In genomic region chr12:120960657-120961056, GRCh38 we compare ENCODE assay signal across 13 cellular contexts. TPM values are rescaled to one million over a fixed set of nuclear protein-coding genes. Genes with fewer than 3 reads are reported as not detected.
DNase-seq lines count a peak whose midpoint lies in the region; ATAC-seq lines count a peak whose summit lies in the region.
"Had no signal": no experiment of that assay in that cellular context is flagged by ENCODE, and none has a peak within 500 bp of the region (broad histone marks: within the 10 kb centered on the region; RNA-seq: fewer than 3 reads in every experiment).

No MANE protein-coding gene starts in this region.

- no peaks in the 10 kb centered on the region for H3K27me3 Mint-ChIP-seq in activated naive CD4-positive, alpha-beta T cell treated with anti-CD3 and anti-CD28 coated beads, Interleukin-2, amount 50 U/mL, for 24 hours
- H3K27me3 Mint-ChIP-seq in stimulated activated naive CD8-positive, alpha-beta T cell treated with anti-CD3 and anti-CD28 coated beads, Interleukin-15, Interleukin-2, amounts not matched to agents 100 ng/mL and 50 ng/mL, for 24 hours, result peaks cover 4% of the 10 kb centered on the region

- no peaks in the 10 kb centered on the region for H3K9me3 Mint-ChIP-seq in activated naive CD4-positive, alpha-beta T cell treated with anti-CD3 and anti-CD28 coated beads, Interleukin-2, amount 50 U/mL, for 24 hours
- no peaks in the 10 kb centered on the region for H3K9me3 Mint-ChIP-seq in stimulated activated naive CD8-positive, alpha-beta T cell treated with anti-CD3 and anti-CD28 coated beads, Interleukin-15, Interleukin-2, amounts not matched to agents 100 ng/mL and 50 ng/mL, for 24 hours

- DNase-seq in activated naive CD4-positive, alpha-beta T cell treated with anti-CD3 and anti-CD28 coated beads, Interleukin-2, amount 50 U/mL, for 16 hours, result no peak
- DNase-seq in NCI-H2107 treated with DMSO at 0.1 percent for 48 hours (lab: John Stamatoyannopoulos, UW; ENCODE audit: unreplicated experiment), result no peak
- DNase-seq in KBM-7, result no peak
- DNase-seq: AML-193, DMS79 treated with DMSO at 0.1 percent for 48 hours, NCI-H2227 treated with DMSO at 0.1 percent for 48 hours had no signal

- peaks cover 33% of the 10 kb centered on the region for H3K4me1 Mint-ChIP-seq in activated naive CD4-positive, alpha-beta T cell treated with anti-CD3 and anti-CD28 coated beads, Interleukin-2, amount 50 U/mL, for 24 hours
- peaks cover 41% of the 10 kb centered on the region for H3K4me1 Mint-ChIP-seq in stimulated activated naive CD8-positive, alpha-beta T cell treated with anti-CD3 and anti-CD28 coated beads, Interleukin-15, Interleukin-2, amounts not matched to agents 100 ng/mL and 50 ng/mL, for 24 hours (ENCODE audit: low read depth)

- H3K4me3 Mint-ChIP-seq in activated naive CD4-positive, alpha-beta T cell treated with anti-CD3 and anti-CD28 coated beads, Interleukin-2, amount 50 U/mL, for 24 hours, result no peak overlapping the region
- H3K4me3 Mint-ChIP-seq in stimulated activated naive CD8-positive, alpha-beta T cell treated with anti-CD3 and anti-CD28 coated beads, Interleukin-15, Interleukin-2, amounts not matched to agents 100 ng/mL and 50 ng/mL, for 24 hours, result no peak overlapping the region

- ATAC-seq in HG03060 (IDR thresholded peaks at IDR 0.05; ENCODE audit: low read depth, unreplicated experiment) (peak; percentile 60), esophagus mucosa (peak; percentile 58), GM19324 (IDR thresholded peaks at IDR 0.05; ENCODE audit: low FRiP score, unreplicated experiment) (no peak)

- H3K36me3 Mint-ChIP-seq in activated naive CD4-positive, alpha-beta T cell treated with anti-CD3 and anti-CD28 coated beads, Interleukin-2, amount 50 U/mL, for 24 hours, result no peaks in the 10 kb centered on the region
- no peaks in the 10 kb centered on the region for H3K36me3 Mint-ChIP-seq in stimulated activated naive CD8-positive, alpha-beta T cell treated with anti-CD3 and anti-CD28 coated beads, Interleukin-15, Interleukin-2, amounts not matched to agents 100 ng/mL and 50 ng/mL, for 24 hours (ENCODE audit: low read depth)

- in situ Hi-C loops in KBM-7 (cut with MboI; ENCODE audit: low pct_unique_long_range_greater_than_20kb, low sequenced_read_pairs), result no loop called here

- H3K27ac Mint-ChIP-seq in activated naive CD4-positive, alpha-beta T cell treated with anti-CD3 and anti-CD28 coated beads, Interleukin-2, amount 50 U/mL, for 24 hours, result peak overlapping the region; percentile 30
- peak overlapping the region; percentile 82 for H3K27ac Mint-ChIP-seq in stimulated activated naive CD8-positive, alpha-beta T cell treated with anti-CD3 and anti-CD28 coated beads, Interleukin-15, Interleukin-2, amounts not matched to agents 100 ng/mL and 50 ng/mL, for 24 hours

RNA-seq across cellular contexts. Expression of gene HNF1A, which starts 17.7 kb away (rescaled TPM):
- total RNA-seq in esophagus mucosa, result not detected
- total RNA-seq: HT1080, osteoblast had no signal

RNA-seq across cellular contexts. Expression of gene C12orf43, which starts 55.6 kb away (rescaled TPM):
- 7.9 TPM for total RNA-seq in esophagus mucosa

RNA-seq across cellular contexts. Expression of gene SPPL3, which starts 56.5 kb away (rescaled TPM):
- total RNA-seq in esophagus mucosa, result 85.8 TPM
